ENCODE assay signal across 1 cellular context in the genomic region with DNA sequence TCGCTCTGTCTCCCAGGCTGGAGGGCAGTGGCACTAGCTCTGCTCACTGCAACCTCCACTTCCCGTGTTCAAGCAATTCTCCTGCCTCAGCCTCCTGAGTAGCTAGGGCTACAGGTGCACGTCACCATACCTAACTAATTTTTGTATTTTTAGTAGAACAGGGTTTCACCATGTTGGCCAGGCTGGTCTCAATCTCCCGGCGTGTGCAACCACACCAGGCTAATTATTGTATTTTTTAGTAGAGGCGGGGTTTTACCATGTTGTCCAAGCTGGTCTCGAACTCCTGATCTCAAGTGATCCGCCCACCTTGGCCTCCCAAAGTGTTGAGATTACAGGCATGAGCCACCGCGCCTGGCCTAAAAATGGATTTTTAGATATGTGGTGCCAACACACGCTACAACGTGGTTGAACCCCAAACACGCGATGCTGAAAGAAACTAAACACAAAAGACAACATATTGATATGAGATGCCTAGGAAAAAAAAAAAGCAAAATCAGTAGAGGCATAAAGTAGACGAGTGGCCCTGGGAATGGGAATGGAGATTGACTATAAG. TPM values are rescaled to one million over a fixed set of nuclear protein-coding genes. Genes with fewer than 3 reads are reported as not detected.
"Had no signal": no experiment of that assay in that cellular context is flagged by ENCODE, and none has a peak within 500 bp of the region (broad histone marks: within the 10 kb centered on the region; RNA-seq: fewer than 3 reads in every experiment).

No MANE protein-coding gene starts in this region.

RNA-seq across cellular contexts. Expression of gene IL21R, which starts 3.6 kb away (rescaled TPM):
- polyA plus RNA-seq: hepatocyte had no signal
